ENCODE assay signal across 10 cellular contexts in genomic region chr9:77020438-77021264, GRCh38. TPM values are rescaled to one million over a fixed set of nuclear protein-coding genes. Genes with fewer than 3 reads are reported as not detected.
DNase-seq lines count a peak whose midpoint lies in the region; ATAC-seq and TF ChIP-seq lines count a peak whose summit lies in the region.
"Had no signal": no experiment of that assay in that cellular context is flagged by ENCODE, and none has a peak within 500 bp of the region (broad histone marks: within the 10 kb centered on the region; RNA-seq: fewer than 3 reads in every experiment).

No MANE protein-coding gene starts in this region.

- in situ Hi-C loops in GM13977 (cut with MboI; ENCODE audit: low pct_unique_long_range_greater_than_20kb, low sequenced_read_pairs, unreplicated experiment): no loop called here
- in situ Hi-C loops in mammary epithelial cell (cut with MboI; ENCODE audit: low sequenced_read_pairs in 2 of 2): loop anchor here in 1 of 2 donors (10.0 kb wide), 1 partner anchor 134 kb away; no protein-coding TSS in a partner anchor

- peak overlapping the region; percentile 60 for H3K4me2 ChIP-seq in mammary epithelial cell (ENCODE audit: insufficient read depth, low read depth, low read length)

- CTCF ChIA-PET in CD4-positive, alpha-beta T cell (lab: Charles Lee): no interaction called here
- CTCF ChIA-PET in mammary epithelial cell (lab: Charles Lee; ENCODE audit: low non-redundant PET): interaction anchor here (0.6 kb wide), 1 partner anchor 413 kb away, joined by 5 read pairs; no protein-coding TSS in a partner anchor

- H3K4me3 Mint-ChIP-seq in CD4-positive, alpha-beta T cell: peak overlapping the region; percentile 45
- H3K4me3 Mint-ChIP-seq in nephron progenitor cell: no peak overlapping the region

- H3K27ac ChIP-seq in CD4-positive, alpha-beta T cell (ENCODE audit: low read depth, low read length): no peak overlapping the region
- H3K27ac ChIP-seq in mammary epithelial cell (ENCODE audit: insufficient read depth, low read depth, low read length): no peak overlapping the region
- H3K27ac ChIP-seq: skin epidermis had no signal

- H3K9ac ChIP-seq in mammary epithelial cell (ENCODE audit: insufficient read depth, low read length): no peak overlapping the region

- H3K27me3 ChIP-seq in CD4-positive, alpha-beta T cell (ENCODE audit: control insufficient read depth, insufficient read depth, low read length): peaks cover 95% of the 10 kb centered on the region
- H3K27me3 ChIP-seq in mammary epithelial cell (ENCODE audit: insufficient read depth, low read length): peaks cover 65% of the 10 kb centered on the region

- ATAC-seq in CD4-positive, alpha-beta T cell (ENCODE audit: poor library complexity): no peak
- ATAC-seq in GM18858 (IDR thresholded peaks at IDR 0.05; ENCODE audit: unreplicated experiment): no peak

- intact Hi-C loops in CD4-positive, alpha-beta T cell (cut with DNase I, micrococcal nuclease): no loop called here
- intact Hi-C loops in mammary epithelial cell (cut with micrococcal nuclease): no loop called here

- H3K36me3 Mint-ChIP-seq in CD4-positive, alpha-beta T cell (ENCODE audit: low read depth): no peaks in the 10 kb centered on the region
- no peaks in the 10 kb centered on the region for H3K36me3 Mint-ChIP-seq in nephron progenitor cell (ENCODE audit: low read depth)

- no peaks in the 10 kb centered on the region for H3K9me3 ChIP-seq in CD4-positive, alpha-beta T cell (ENCODE audit: control insufficient read depth, low read length)
- H3K9me3 ChIP-seq in mammary epithelial cell (replicated peaks; ENCODE audit: insufficient read depth, low read length): peaks cover 5% of the 10 kb centered on the region

- H3K27me3 Mint-ChIP-seq in CD4-positive, alpha-beta T cell: peaks cover 84% of the 10 kb centered on the region
- H3K27me3 Mint-ChIP-seq in nephron progenitor cell (ENCODE audit: low read depth, poor library complexity): peaks cover 100% of the 10 kb centered on the region

- H3K79me2 ChIP-seq in mammary epithelial cell (ENCODE audit: insufficient read depth, low read length): no peaks in the 10 kb centered on the region

- H3K4me1 Mint-ChIP-seq in CD4-positive, alpha-beta T cell (ENCODE audit: low read depth): peaks cover 27% of the 10 kb centered on the region
- peaks cover 45% of the 10 kb centered on the region for H3K4me1 Mint-ChIP-seq in nephron progenitor cell

- BruUV-seq in mammary epithelial cell (replicated peaks; lab: Mats Ljungman, UMichigan): no TSS peak

- peaks cover 4% of the 10 kb centered on the region for H4K20me1 ChIP-seq in mammary epithelial cell (ENCODE audit: insufficient read depth, low read length)

- H3K4me1 ChIP-seq in mammary epithelial cell (ENCODE audit: insufficient read depth, low read length): peaks cover 23% of the 10 kb centered on the region

- POLR2A ChIA-PET in CD4-positive, alpha-beta T cell (lab: Charles Lee): no interaction called here

- no peak for TF ChIP-seq CTCF in CD4-positive, alpha-beta T cell (IDR thresholded peaks at IDR 0.05)
- TF ChIP-seq CTCF in GM13977 (IDR thresholded peaks at IDR 0.05; ENCODE audit: extremely low read depth, insufficient read depth, missing control alignments) (no peak), mammary epithelial cell (conservative IDR thresholded peaks at IDR 0.05 in 1 of 2, IDR thresholded peaks at IDR 0.05 in 1 of 2; ENCODE audit: extremely low read depth in 1 of 2, insufficient read depth in 1 of 2, low read depth in 1 of 2, low read length in 2 of 2) (no peak), nephron progenitor cell (IDR thresholded peaks at IDR 0.05) (no peak)

- H3K27ac Mint-ChIP-seq in CD4-positive, alpha-beta T cell: no peak overlapping the region
- H3K27ac Mint-ChIP-seq in nephron progenitor cell: no peak overlapping the region

- peak overlapping the region; percentile 64 for H2AFZ ChIP-seq in mammary epithelial cell (ENCODE audit: low read depth, low read length)

- H3K36me3 ChIP-seq in mammary epithelial cell (ENCODE audit: insufficient read depth, low read length): no peaks in the 10 kb centered on the region

- dilution Hi-C loops in mammary epithelial cell (cut with HindIII; ENCODE audit: low sequenced_read_pairs): no loop called here

- no peak for DNase-seq in CD4-positive, alpha-beta T cell
- DNase-seq in GM13977 (ENCODE audit: low spot score) (peak; percentile 43), mammary epithelial cell (no peak), nephron progenitor cell (peak; percentile 26), GM19240 (ENCODE audit: insufficient read length, low spot score) (no peak), cerebellar nuclear complex (lab: John Stamatoyannopoulos, UW) (no peak)
- DNase-seq in stimulated activated naive CD4-positive, alpha-beta T cell (lab: John Stamatoyannopoulos, UW): no peak
- DNase-seq: effector CD4-positive, alpha-beta T cell had no signal

- no peaks in the 10 kb centered on the region for H3K9me3 Mint-ChIP-seq in CD4-positive, alpha-beta T cell
- H3K9me3 Mint-ChIP-seq in nephron progenitor cell: no peaks in the 10 kb centered on the region

- WGBS in mammary epithelial cell (ENCODE audit: low coverage, missing lambda C conversion rate): 9% methylated on average over 29 of the region's 66 CpGs

- H3K4me3 ChIP-seq in mammary epithelial cell (replicated peaks in 1 of 3; ENCODE audit: insufficient read depth in 1 of 3, low read depth in 2 of 3, low read length in 3 of 3): peak overlapping the region in 1 of 3 experiments; percentile 25

RNA-seq across cellular contexts. Expression of gene FOXB2, which starts 1.2 kb away (rescaled TPM):
- total RNA-seq in CD4-positive, alpha-beta T cell: not detected
- not detected for total RNA-seq in mammary epithelial cell
- polyA plus RNA-seq in mammary epithelial cell: not detected
- polyA minus RNA-seq in mammary epithelial cell: not detected

Comparison
In these comparisons a context has a peak if more than half of its experiments do, and no peak if none do; other contexts are left out.
1. DNase-seq: peak in GM13977 (single experiment) and nephron progenitor cell (single experiment); none in CD4-positive, alpha-beta T cell (0 of 10), mammary epithelial cell (single experiment), stimulated activated naive CD4-positive, alpha-beta T cell (0 of 6), GM19240 (single experiment) and cerebellar nuclear complex (0 of 2).